ENCODE assay signal across 8 cellular contexts in genomic region chr6:127341471-127342202, GRCh38. TPM values are rescaled to one million over a fixed set of nuclear protein-coding genes. Genes with fewer than 3 reads are reported as not detected.
DNase-seq lines count a peak whose midpoint lies in the region; ATAC-seq and TF ChIP-seq lines count a peak whose summit lies in the region.

No MANE protein-coding gene starts in this region.

- peak; percentile 36 for ATAC-seq in GM21381 (IDR thresholded peaks at IDR 0.05; ENCODE audit: unreplicated experiment)
- ATAC-seq in HG03045 (IDR thresholded peaks at IDR 0.05; ENCODE audit: unreplicated experiment): no peak

- POLR2A ChIA-PET in BJ (lab: Charles Lee): interaction anchor here (0.8 kb wide), 1 partner anchor 9 kb away, joined by 4 read pairs; no protein-coding TSS in a partner anchor

- DNase-seq in BJ (ENCODE audit: low read depth) (no peak), Kasumi-1 (lab: John Stamatoyannopoulos, UW) (peak; percentile 22 to 38), germinal center (ENCODE audit: low spot score) (peak; percentile 59), NCI-H128 (lab: John Stamatoyannopoulos, UW; ENCODE audit: unreplicated experiment) (no peak), NCI-H2196 treated with DMSO at 0.1 percent for 48 hours (lab: John Stamatoyannopoulos, UW; ENCODE audit: unreplicated experiment) (no peak)
- no peak for DNase-seq in activated naive CD4-positive, alpha-beta T cell treated with anti-CD3 and anti-CD28 coated beads, Interleukin-2, amount 50 U/mL, for 16 hours

- no peaks in the 10 kb centered on the region for H3K27me3 ChIP-seq in BJ (ENCODE audit: control insufficient read depth, insufficient read depth, low read length)

- CTCF ChIA-PET in BJ (lab: Yijun Ruan, JAX): interaction anchor here (0.9 to 1.0 kb wide), 2 partner anchors 9 to 38 kb away, joined by 3 to 6 read pairs; no protein-coding TSS in a partner anchor

- no peaks in the 10 kb centered on the region for H3K36me3 ChIP-seq in BJ (ENCODE audit: control insufficient read depth, insufficient read depth, low read length)

- no peak for TF ChIP-seq CTCF in BJ (IDR thresholded peaks at IDR 0.05; ENCODE audit: insufficient read depth, low read depth, low read length)

- peak overlapping the region; percentile 71 for H3K4me3 ChIP-seq in BJ (ENCODE audit: low read depth, low read length)

RNA-seq across cellular contexts. Expression of gene ECHDC1, which starts 1.8 kb away (rescaled TPM):
- polyA plus RNA-seq in BJ (2011; rRNA removed): 21.5 and 35.6 TPM in 2 replicates
- 8.0 and 9.0 TPM in 2 replicates for polyA minus RNA-seq in BJ (2011; rRNA and poly(A)+ RNA removed)

Comparison
In these comparisons a context has a peak if more than half of its experiments do, and no peak if none do; other contexts are left out.
1. DNase-seq: peak in Kasumi-1 (2 of 2) and germinal center (single experiment); none in BJ (single experiment), activated naive CD4-positive, alpha-beta T cell treated with anti-CD3 and anti-CD28 coated beads, Interleukin-2, amount 50 U/mL, for 16 hours (single experiment), NCI-H128 (single experiment) and NCI-H2196 treated with DMSO at 0.1 percent for 48 hours (single experiment).